Comparison of ENCODE assay signal across 16 cellular contexts in genomic region chr22:17898375-17898774, GRCh38.
DNase-seq lines count a peak whose midpoint lies in the region; TF ChIP-seq lines count a peak whose summit lies in the region.
"Had no signal": no experiment of that assay in that cellular context is flagged by ENCODE, and none has a peak within 500 bp of the region (broad histone marks: within the 10 kb centered on the region; RNA-seq: fewer than 3 reads in every experiment).

No MANE protein-coding gene starts in this region.

- TF ChIP-seq POLR2A in Peyer's patch (IDR thresholded peaks at IDR 0.05): no peak

- TF ChIP-seq EP300 in neural cell (conservative IDR thresholded peaks at IDR 0.05; ENCODE audit: poor library complexity, severe bottlenecking): no peak

- H3K79me2 ChIP-seq in neural cell (replicated peaks; ENCODE audit: insufficient read depth, low read length) (no peaks in the 10 kb centered on the region), smooth muscle cell (ENCODE audit: low read depth) (no peaks in the 10 kb centered on the region)

- H3K9me2 ChIP-seq in neural cell (ENCODE audit: insufficient read depth, low read length): no peaks in the 10 kb centered on the region

- no peaks in the 10 kb centered on the region for H3K27me3 Mint-ChIP-seq in activated naive CD8-positive, alpha-beta T cell
- no peaks in the 10 kb centered on the region for H3K27me3 Mint-ChIP-seq in activated naive CD8-positive, alpha-beta T cell treated with anti-CD3 and anti-CD28 coated beads for 36 hours

- peak overlapping the region; percentile 24 for H3K27ac Mint-ChIP-seq in activated naive CD8-positive, alpha-beta T cell
- H3K27ac Mint-ChIP-seq in activated naive CD8-positive, alpha-beta T cell treated with anti-CD3 and anti-CD28 coated beads for 36 hours: no peak overlapping the region
- H3K27ac Mint-ChIP-seq: CD8-positive, alpha-beta T cell had no signal

- H3K9me3 ChIP-seq in neural cell (ENCODE audit: low read length) (no peaks in the 10 kb centered on the region), smooth muscle cell (replicated peaks; ENCODE audit: low read depth) (no peaks in the 10 kb centered on the region), Peyer's patch (no peaks in the 10 kb centered on the region)
- H3K9me3 ChIP-seq: HAP-1 had no signal

- H3K4me3 Mint-ChIP-seq in activated naive CD8-positive, alpha-beta T cell: no peak overlapping the region
- H3K4me3 Mint-ChIP-seq in activated naive CD8-positive, alpha-beta T cell treated with anti-CD3 and anti-CD28 coated beads for 36 hours: no peak overlapping the region
- H3K4me3 Mint-ChIP-seq: CD8-positive, alpha-beta T cell had no signal

- no peak for TF ChIP-seq RAD21 in neural cell (conservative IDR thresholded peaks at IDR 0.05)

- intact Hi-C loops in posterior cingulate gyrus (cut with DNase I): loop anchor here (5.0 kb wide), 1 partner anchor 179 kb away; the partner anchor contains the start of gene PEX26

- H3K9me3 Mint-ChIP-seq in activated naive CD8-positive, alpha-beta T cell (ENCODE audit: low read depth): no peaks in the 10 kb centered on the region
- no peaks in the 10 kb centered on the region for H3K9me3 Mint-ChIP-seq in activated naive CD8-positive, alpha-beta T cell treated with anti-CD3 and anti-CD28 coated beads for 36 hours
- H3K9me3 Mint-ChIP-seq: CD8-positive, alpha-beta T cell had no signal

- H3K4me1 ChIP-seq in smooth muscle cell (ENCODE audit: low read depth): peaks cover 3% of the 10 kb centered on the region
- peaks cover 0 to 4% (median 0%) of the 10 kb centered on the region in 4 donors for H3K4me1 ChIP-seq in Peyer's patch
- H3K4me1 ChIP-seq: HAP-1 had no signal

- no peaks in the 10 kb centered on the region for H3F3A ChIP-seq in neural cell (ENCODE audit: insufficient read depth, low read length, poor library complexity, severe bottlenecking)
- no peaks in the 10 kb centered on the region for H3F3A ChIP-seq in smooth muscle cell (ENCODE audit: low read depth)

- H3K4me3 ChIP-seq in neural cell (ENCODE audit: low read length) (no peak overlapping the region), smooth muscle cell (no peak overlapping the region), Peyer's patch (no peak overlapping the region)
- H3K4me3 ChIP-seq: HAP-1 had no signal

- no peaks in the 10 kb centered on the region for H4K20me1 ChIP-seq in neural cell (ENCODE audit: insufficient read depth)
- H4K20me1 ChIP-seq in smooth muscle cell (ENCODE audit: low read depth): peaks cover 3% of the 10 kb centered on the region

- H3K4me1 Mint-ChIP-seq in activated naive CD8-positive, alpha-beta T cell (ENCODE audit: low read depth): peaks cover 4% of the 10 kb centered on the region
- H3K4me1 Mint-ChIP-seq in activated naive CD8-positive, alpha-beta T cell treated with anti-CD3 and anti-CD28 coated beads for 36 hours: peaks cover 2% of the 10 kb centered on the region

- peaks cover 20% of the 10 kb centered on the region for H3K36me3 ChIP-seq in neural cell (ENCODE audit: insufficient read depth, low read length)
- H3K36me3 ChIP-seq in smooth muscle cell (ENCODE audit: low read depth): no peaks in the 10 kb centered on the region
- peaks cover 0 to 45% (median 0%) of the 10 kb centered on the region in 3 donors for H3K36me3 ChIP-seq in Peyer's patch

- H3K4me2 ChIP-seq in neural cell (ENCODE audit: low read length) (no peak overlapping the region), smooth muscle cell (no peak overlapping the region)

- no peak for DNase-seq in activated naive CD8-positive, alpha-beta T cell treated with anti-CD3 and anti-CD28 coated beads for 36 hours
- DNase-seq in caudate nucleus (lab: John Stamatoyannopoulos, UW) (peak in 1 of 61 donors; percentile 41), smooth muscle cell (lab: John Stamatoyannopoulos, UW; ENCODE audit: unreplicated experiment) (no peak), Peyer's patch (no peak), NCI-H1105 treated with DMSO at 0.1 percent for 48 hours (lab: John Stamatoyannopoulos, UW) (no peak), posterior cingulate gyrus (no peak)
- DNase-seq: 8988T; CD8-positive, alpha-beta T cell; NCI-H1436; NCI-H2171; NCI-H446; NCI-H69 had no signal

- H2AFZ ChIP-seq in neural cell (ENCODE audit: low read depth, low read length): no peak overlapping the region
- H2AFZ ChIP-seq in smooth muscle cell (ENCODE audit: low read depth): no peak overlapping the region

- H3K27ac ChIP-seq in caudate nucleus (ENCODE audit: low read depth, low read length) (peak overlapping the region; percentile 22), neural cell (ENCODE audit: low read length) (peak overlapping the region; percentile 63), smooth muscle cell (ENCODE audit: low read depth) (peak overlapping the region; percentile 34), Peyer's patch (no peak overlapping the region)
- H3K27ac ChIP-seq: HL-60 had no signal

- H3K9ac ChIP-seq in neural cell (ENCODE audit: low read length) (peak overlapping the region; percentile 37), smooth muscle cell (ENCODE audit: low read depth) (no peak overlapping the region)

- H3K27me3 ChIP-seq in neural cell (ENCODE audit: insufficient read depth, low read depth, low read length): no peaks in the 10 kb centered on the region
- H3K27me3 ChIP-seq in smooth muscle cell (ENCODE audit: low read depth): no peaks in the 10 kb centered on the region
- H3K27me3 ChIP-seq in Peyer's patch: no peaks in the 10 kb centered on the region

- WGBS in smooth muscle cell (ENCODE audit: low lambda C conversion rate): 92% methylated on average over 8 of the region's 8 CpGs

- no peak for TF ChIP-seq CTCF in neural cell (IDR thresholded peaks at IDR 0.05; ENCODE audit: poor library complexity, severe bottlenecking)
- TF ChIP-seq CTCF in smooth muscle cell (IDR thresholded peaks at IDR 0.05; ENCODE audit: borderline replicate concordance, insufficient read depth, poor library complexity, severe bottlenecking): no peak
- no peak for TF ChIP-seq CTCF in Peyer's patch (IDR thresholded peaks at IDR 0.05)

- peaks cover 5% of the 10 kb centered on the region for H3K36me3 Mint-ChIP-seq in activated naive CD8-positive, alpha-beta T cell
- H3K36me3 Mint-ChIP-seq in activated naive CD8-positive, alpha-beta T cell treated with anti-CD3 and anti-CD28 coated beads for 36 hours: peaks cover 12% of the 10 kb centered on the region

TF ChIP-seq in neural cell, 6 proteins besides CTCF, POLR2A, EP300 and RAD21:
- TF ChIP-seq REST (IDR thresholded peaks at IDR 0.05; ENCODE audit: borderline replicate concordance): no peak
- TF ChIP-seq MXI1 (conservative IDR thresholded peaks at IDR 0.05; ENCODE audit: poor library complexity, severe bottlenecking): no peak
- TF ChIP-seq TAF1 (IDR thresholded peaks at IDR 0.05; ENCODE audit: low read depth): no peak
- no peak for TF ChIP-seq SMC3 (conservative IDR thresholded peaks at IDR 0.05; ENCODE audit: poor library complexity)
- no peak for TF ChIP-seq POLR2AphosphoS5 (IDR thresholded peaks at IDR 0.05)
- no peak for TF ChIP-seq EZH2 (IDR thresholded peaks at IDR 0.05; ENCODE audit: borderline replicate concordance, insufficient read depth, low read length, poor library complexity, severe bottlenecking)

Comparison
In these comparisons a context has a peak if more than half of its experiments do, and no peak if none do; other contexts are left out.
1. H3K27ac ChIP-seq: peak in caudate nucleus (single experiment), neural cell (single experiment) and smooth muscle cell (single experiment); none in Peyer's patch (0 of 4).